Comparison of ENCODE assay signal across 24 cellular contexts in the genomic region with DNA sequence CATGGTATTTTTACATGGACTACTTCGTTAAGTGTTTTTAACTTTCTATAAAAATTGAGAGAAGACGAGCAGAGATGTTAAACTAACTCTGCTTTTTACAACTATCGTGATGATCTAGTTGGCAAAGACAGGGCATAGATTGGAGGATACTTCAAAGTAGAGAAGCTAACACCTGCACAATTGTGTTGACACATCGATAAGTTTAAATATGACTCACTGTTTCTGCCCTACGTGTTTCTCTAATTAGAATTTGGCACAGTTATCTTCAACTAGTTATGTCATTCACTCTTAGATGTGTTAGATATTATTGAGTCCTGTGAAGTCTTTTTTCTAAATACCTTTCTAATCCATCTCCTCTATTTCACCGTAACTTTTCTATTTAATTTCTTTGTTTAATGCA.
DNase-seq lines count a peak whose midpoint lies in the region; ATAC-seq, FAIRE-seq and TF ChIP-seq lines count a peak whose summit lies in the region.
"Had no signal": no experiment of that assay in that cellular context is flagged by ENCODE, and none has a peak within 500 bp of the region (broad histone marks: within the 10 kb centered on the region; RNA-seq: fewer than 3 reads in every experiment).

No MANE protein-coding gene starts in this region.

- CTCF ChIA-PET in PC-3 (lab: Charles Lee) = no interaction called here

- no peaks in the 10 kb centered on the region for H3F3A ChIP-seq in PC-3 (ENCODE audit: low read length, unreplicated experiment)
- no peaks in the 10 kb centered on the region for H3F3A ChIP-seq in smooth muscle cell (ENCODE audit: low read depth)

- TF ChIP-seq CTCF in PC-3 (conservative IDR thresholded peaks at IDR 0.05; ENCODE audit: low read depth, low read length) (no peak), bronchial epithelial cell (IDR thresholded peaks at IDR 0.05; ENCODE audit: insufficient read depth, low read length, severe bottlenecking) (no peak), smooth muscle cell (IDR thresholded peaks at IDR 0.05; ENCODE audit: borderline replicate concordance, insufficient read depth, poor library complexity, severe bottlenecking) (no peak)

- no peaks in the 10 kb centered on the region for H3K9me2 ChIP-seq in PC-3 (replicated peaks; ENCODE audit: low read length)

- H3K27me3 ChIP-seq in PC-3 (ENCODE audit: low read length) = no peaks in the 10 kb centered on the region
- H3K27me3 ChIP-seq in bronchial epithelial cell (ENCODE audit: control insufficient read depth, insufficient read depth, low read length) = no peaks in the 10 kb centered on the region
- H3K27me3 ChIP-seq in smooth muscle cell (ENCODE audit: low read depth) = no peaks in the 10 kb centered on the region
- H3K27me3 ChIP-seq in H7 (ENCODE audit: control insufficient read depth, insufficient read depth, low read length) = no peaks in the 10 kb centered on the region
- H3K27me3 ChIP-seq: MG63 had no signal

- BruUV-seq in PC-3 (replicated peaks; lab: Mats Ljungman, UMichigan) = no TSS peak

- H3K27ac ChIP-seq in PC-3 (ENCODE audit: low read length) = no peak overlapping the region
- peak overlapping the region; percentile 81 for H3K27ac ChIP-seq in smooth muscle cell (ENCODE audit: low read depth)
- H3K27ac ChIP-seq: HL-60, KMS-11 had no signal

- no peaks in the 10 kb centered on the region for H3K36me3 ChIP-seq in PC-3 (ENCODE audit: low read depth, low read length)
- no peaks in the 10 kb centered on the region for H3K36me3 ChIP-seq in bronchial epithelial cell (ENCODE audit: control insufficient read depth, insufficient read depth, low read length)
- no peaks in the 10 kb centered on the region for H3K36me3 ChIP-seq in smooth muscle cell (ENCODE audit: low read depth)
- no peaks in the 10 kb centered on the region for H3K36me3 ChIP-seq in H7 (replicated peaks; ENCODE audit: control insufficient read depth, insufficient read depth, low read length)
- H3K36me3 ChIP-seq: HAP-1, MG63 had no signal

- 0 out of 2 replicates have a peak overlapping the region, but pooled peaks have one; percentile 3 for H2AFZ ChIP-seq in PC-3 (ENCODE audit: low read length)
- H2AFZ ChIP-seq in smooth muscle cell (ENCODE audit: low read depth) = peak overlapping the region; percentile 76

- peak; percentile 13 for DNase-seq in NCI-H446 treated with DMSO at 0.1 percent for 48 hours (lab: John Stamatoyannopoulos, UW)
- no peak for DNase-seq in NCI-H446 (lab: John Stamatoyannopoulos, UW)
- DNase-seq in PC-3 = no peak
- DNase-seq in bronchial epithelial cell (ENCODE audit: low read depth) = peak; percentile 22
- DNase-seq in smooth muscle cell (lab: John Stamatoyannopoulos, UW; ENCODE audit: unreplicated experiment) = no peak
- DNase-seq in activated CD4-positive, alpha-beta T cell treated with anti-CD3 and anti-CD28 coated beads for 4 hours = no peak
- no peak for DNase-seq in AG08396 (ENCODE audit: low spot score)
- no peak for DNase-seq in H7
- DNase-seq: 8988T; Calu3; CD4-positive, alpha-beta memory T cell; DMS79 treated with DMSO at 0.1 percent for 48 hours; MG63; NCI-H1105; NCI-H1694; NCI-H2081 treated with DMSO at 0.1 percent for 48 hours; NCI-H524; SIG-M5; T-helper 1 cell had no signal

- no peak for ATAC-seq in PC-3
- ATAC-seq: Panc1, SK-N-SH treated with all-trans-retinoic acid at 6 μM for 48 hours had no signal

- no peak overlapping the region for H3K4me3 ChIP-seq in PC-3 (ENCODE audit: low read length)
- H3K4me3 ChIP-seq in bronchial epithelial cell (ENCODE audit: low read depth, low read length) = no peak overlapping the region
- no peak overlapping the region for H3K4me3 ChIP-seq in smooth muscle cell
- H3K4me3 ChIP-seq in H7 (ENCODE audit: insufficient read depth, low read depth, low read length) = no peak overlapping the region
- H3K4me3 ChIP-seq: HAP-1, MG63 had no signal

- H3K9ac ChIP-seq in PC-3 (ENCODE audit: low read length) = no peak overlapping the region
- H3K9ac ChIP-seq in smooth muscle cell (ENCODE audit: low read depth) = no peak overlapping the region
- H3K9ac ChIP-seq: KMS-11 had no signal

- intact Hi-C loops in PC-3 (cut with micrococcal nuclease) = no loop called here

- POLR2A ChIA-PET in PC-3 (lab: Charles Lee; ENCODE audit: unreplicated experiment) = no interaction called here

- H3K79me2 ChIP-seq in PC-3 (ENCODE audit: low read length) (no peaks in the 10 kb centered on the region), smooth muscle cell (ENCODE audit: low read depth) (peaks cover 6% of the 10 kb centered on the region)

- no peak for FAIRE-seq in bronchial epithelial cell (lab: Jason Lieb, UNC)

- no peaks in the 10 kb centered on the region for H4K20me1 ChIP-seq in PC-3 (ENCODE audit: low read length)
- no peaks in the 10 kb centered on the region for H4K20me1 ChIP-seq in smooth muscle cell (ENCODE audit: low read depth)

- H3K4me1 ChIP-seq in PC-3 (ENCODE audit: insufficient read depth, low read length) (no peaks in the 10 kb centered on the region; the same call in 1 of the 2 replicates), smooth muscle cell (ENCODE audit: low read depth) (peaks cover 8% of the 10 kb centered on the region)

- no peaks in the 10 kb centered on the region for H3K9me3 ChIP-seq in PC-3 (ENCODE audit: low read length)
- no peaks in the 10 kb centered on the region for H3K9me3 ChIP-seq in smooth muscle cell (replicated peaks; ENCODE audit: low read depth)
- H3K9me3 ChIP-seq: HAP-1, MG63 had no signal

- H3K4me2 ChIP-seq in PC-3 (ENCODE audit: low read length) = 0 out of 2 replicates have a peak overlapping the region, but pooled peaks have one; percentile 14
- peak overlapping the region; percentile 52 for H3K4me2 ChIP-seq in smooth muscle cell
- H3K4me2 ChIP-seq: KMS-11 had no signal

- WGBS in smooth muscle cell (ENCODE audit: low lambda C conversion rate) = 65% methylated on average over 6 of the region's 6 CpGs

Comparison
In these comparisons a context has a peak if more than half of its experiments do, and no peak if none do; other contexts are left out.
1. DNase-seq: peak in NCI-H446 treated with DMSO at 0.1 percent for 48 hours (single experiment) and bronchial epithelial cell (single experiment); none in NCI-H446 (0 of 2), PC-3 (single experiment), smooth muscle cell (single experiment), activated CD4-positive, alpha-beta T cell treated with anti-CD3 and anti-CD28 coated beads for 4 hours (0 of 2), AG08396 (single experiment) and H7 (single experiment).